In genomic region chr1:85605519-85606413, GRCh38 we compare ENCODE assay signal across 11 cellular contexts. TPM values are rescaled to one million over a fixed set of nuclear protein-coding genes. Genes with fewer than 3 reads are reported as not detected.
DNase-seq lines count a peak whose midpoint lies in the region; ATAC-seq, FAIRE-seq and TF ChIP-seq lines count a peak whose summit lies in the region.
"Had no signal": no experiment of that assay in that cellular context is flagged by ENCODE, and none has a peak within 500 bp of the region (broad histone marks: within the 10 kb centered on the region; RNA-seq: fewer than 3 reads in every experiment).

No MANE protein-coding gene starts in this region.

- H3K27me3 ChIP-seq in Karpas-422 (ENCODE audit: low read length) (no peaks in the 10 kb centered on the region), bronchial epithelial cell (ENCODE audit: control insufficient read depth, insufficient read depth, low read length) (no peaks in the 10 kb centered on the region)

- H3K36me3 ChIP-seq in Karpas-422 (ENCODE audit: insufficient read depth, low read length): no peaks in the 10 kb centered on the region
- no peaks in the 10 kb centered on the region for H3K36me3 ChIP-seq in bronchial epithelial cell (ENCODE audit: control insufficient read depth, insufficient read depth, low read length)

- peak; percentile 74 for DNase-seq in DMS53 (lab: John Stamatoyannopoulos, UW)
- DNase-seq in Karpas-422: peak; percentile 64
- no peak for DNase-seq in bronchial epithelial cell (ENCODE audit: low read depth)
- peak; percentile 39 for DNase-seq in myocyte (ENCODE audit: low read depth)
- no peak for DNase-seq in NCI-H774 (lab: John Stamatoyannopoulos, UW)
- no peak for DNase-seq in NCI-H2107 treated with DMSO at 0.1 percent for 48 hours (lab: John Stamatoyannopoulos, UW; ENCODE audit: unreplicated experiment)
- DNase-seq in GM03348 (ENCODE audit: low spot score): no peak
- DNase-seq: activated CD4-positive, alpha-beta T cell treated with anti-CD3 and anti-CD28 coated beads, Interleukin-2, amount 50 U/mL, for 4 hours; H7; SHP77 treated with DMSO at 0.1 percent for 48 hours had no signal

- H3K9ac ChIP-seq in Karpas-422 (ENCODE audit: low read length): no peak overlapping the region

- no peak overlapping the region for H3K4me3 ChIP-seq in Karpas-422 (ENCODE audit: low read length)
- H3K4me3 ChIP-seq in bronchial epithelial cell (ENCODE audit: low read depth, low read length): no peak overlapping the region

- no peak overlapping the region for H2AFZ ChIP-seq in Karpas-422 (ENCODE audit: low read length)

- H3K27ac ChIP-seq in Karpas-422 (ENCODE audit: low read length): no peak overlapping the region

- no peak for TF ChIP-seq CTCF in bronchial epithelial cell (IDR thresholded peaks at IDR 0.05; ENCODE audit: insufficient read depth, low read length, severe bottlenecking)

- H3K79me2 ChIP-seq in Karpas-422 (ENCODE audit: low read length): no peaks in the 10 kb centered on the region

- no peaks in the 10 kb centered on the region for H4K20me1 ChIP-seq in Karpas-422 (ENCODE audit: insufficient read depth, low read depth, low read length)

- no peaks in the 10 kb centered on the region for H3K9me3 ChIP-seq in Karpas-422 (ENCODE audit: low read length)

- no peak overlapping the region for H3K4me2 ChIP-seq in Karpas-422 (ENCODE audit: low read depth, low read length, poor library complexity, severe bottlenecking)

- H3K9me2 ChIP-seq in Karpas-422 (replicated peaks; ENCODE audit: insufficient read depth, low read length): no peaks in the 10 kb centered on the region

- H3K4me1 ChIP-seq in Karpas-422 (ENCODE audit: low read length): no peaks in the 10 kb centered on the region

- ATAC-seq in GM21619 (IDR thresholded peaks at IDR 0.05; ENCODE audit: unreplicated experiment): no peak

- peak; percentile 82 for FAIRE-seq in bronchial epithelial cell (lab: Jason Lieb, UNC)

RNA-seq across cellular contexts. Expression of gene CCN1, which starts 25.2 kb away (rescaled TPM):
- total RNA-seq in Karpas-422 (2014; rRNA removed; shearing (Covaris generic); ENCODE audit: low replicate concordance): 0.07 TPM in 1 of 2 replicates, not detected in the other
- total RNA-seq in bronchial epithelial cell (5.1 and 6.1 TPM in 2 replicates), myocyte (11.9 and 12.5 TPM in 2 replicates)
- polyA plus RNA-seq in myocyte (2012): 296 TPM

Comparison
In these comparisons a context has a peak if more than half of its experiments do, and no peak if none do; other contexts are left out.
1. DNase-seq: peak in DMS53 (single experiment), Karpas-422 (single experiment) and myocyte (single experiment); none in bronchial epithelial cell (single experiment), NCI-H774 (single experiment), NCI-H2107 treated with DMSO at 0.1 percent for 48 hours (single experiment) and GM03348 (single experiment).